Comparison of ENCODE assay signal across 1 cellular context in genomic region chr11:68036717-68037239, GRCh38.
TF ChIP-seq lines count a peak whose summit lies in the region.

No MANE protein-coding gene starts in this region.

TF ChIP-seq in endothelial cell of umbilical vein, 7 proteins besides CTCF, POLR2A, EP300 and RAD21:
- TF ChIP-seq GATA2 (IDR thresholded peaks at IDR 0.05; ENCODE audit: insufficient read depth, insufficient read length, low read depth, low read length) (no peak), POLR2AphosphoS5 (IDR thresholded peaks at IDR 0.05; ENCODE audit: insufficient read depth, low read depth, low read length) (no peak), JUN (IDR thresholded peaks at IDR 0.05; ENCODE audit: borderline replicate concordance, insufficient read depth, insufficient read length, low read depth) (no peak), FOS (IDR thresholded peaks at IDR 0.05; ENCODE audit: borderline replicate concordance, insufficient read depth, low read length) (no peak), MAX (IDR thresholded peaks at IDR 0.05; ENCODE audit: insufficient read depth, insufficient read length) (no peak)
TF ChIP-seq in endothelial cell of umbilical vein: peak in this region for 0.
